In the genomic region with DNA sequence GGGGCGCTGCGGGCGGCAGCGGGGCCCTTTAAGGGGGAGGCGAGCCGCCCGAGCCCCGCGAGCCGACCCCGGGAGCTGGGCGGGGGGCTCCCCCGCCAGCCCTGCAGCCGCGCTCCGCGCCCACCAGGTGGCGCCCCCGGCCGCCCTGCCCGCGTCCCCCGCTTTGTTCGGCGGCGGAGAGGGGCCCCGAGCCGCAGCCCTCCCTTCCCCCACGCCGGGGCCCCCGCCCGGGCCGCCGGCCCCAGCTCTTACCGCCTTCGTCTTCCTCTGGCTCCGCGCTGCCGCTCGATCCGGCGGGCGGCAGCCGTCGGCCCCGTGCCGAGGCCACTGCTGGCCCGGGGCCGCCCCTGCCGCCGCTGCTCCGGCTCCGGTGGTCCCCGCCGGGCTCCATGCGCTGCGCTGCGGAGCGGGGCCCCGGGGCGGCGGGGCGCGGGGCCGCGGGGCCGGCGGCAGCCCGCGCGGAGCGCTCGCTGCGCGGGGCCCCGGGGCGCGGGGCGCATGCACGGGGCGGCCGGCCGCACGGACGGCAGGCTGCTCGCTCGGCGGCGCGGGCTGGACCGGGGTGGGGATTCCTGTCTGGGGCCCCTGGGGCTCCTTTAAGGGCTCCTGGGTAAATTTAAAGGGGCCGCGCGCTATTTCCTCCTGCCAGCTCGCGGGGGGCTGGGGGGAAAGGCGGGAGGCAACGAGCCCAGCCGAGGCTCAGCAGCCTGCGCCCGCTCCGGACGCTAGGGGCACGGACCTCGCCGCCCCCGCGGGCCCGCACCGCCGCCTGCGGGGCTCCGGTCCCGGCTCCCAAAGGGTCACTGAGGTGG, we compare ENCODE assay signal across 1 cellular context.
TF ChIP-seq lines count a peak whose summit lies in the region.

ZFTA (minus strand) TSS at position 544 of the 812 bp plus-strand sequence; CDS start at position 391, 153 bp downstream.

TF ChIP-seq in K562, 482 proteins besides CTCF, POLR2A, EP300 and RAD21 (continued from another document):
- TF ChIP-seq FOXP4 (CRISPR knock-in tag; IDR thresholded peaks at IDR 0.05; ENCODE audit: borderline replicate concordance) (no peak), POLR2B (IDR thresholded peaks at IDR 0.05; ENCODE audit: low read depth, partially characterized antibody) (no peak), HMGN3 (IDR thresholded peaks at IDR 0.05; ENCODE audit: borderline replicate concordance, extremely low read depth, insufficient read length, low read depth, low read length) (peak; percentile 42), ZNF197 (CRISPR knock-in tag; IDR thresholded peaks at IDR 0.05; ENCODE audit: low read depth) (no peak), ASH1L (IDR thresholded peaks at IDR 0.05; ENCODE audit: borderline replicate concordance, low read depth, partially characterized antibody) (no peak), FOXK2 (conservative IDR thresholded peaks at IDR 0.05 in 1 of 2, IDR thresholded peaks at IDR 0.05 in 1 of 2; ENCODE audit: low read depth in 2 of 2) (no peak), TGIF2 (CRISPR knock-in tag; IDR thresholded peaks at IDR 0.05) (no peak), SMAD4 (CRISPR knock-in tag; conservative IDR thresholded peaks at IDR 0.05) (peak; percentile 22), NCOA4 (IDR thresholded peaks at IDR 0.05; ENCODE audit: partially characterized antibody) (no peak), E2F3 (CRISPR knock-in tag; IDR thresholded peaks at IDR 0.05) (no peak), TARDBP (IDR thresholded peaks at IDR 0.05) (no peak), CSDE1 (IDR thresholded peaks at IDR 0.05) (no peak), ESRRB (CRISPR knock-in tag; IDR thresholded peaks at IDR 0.05; ENCODE audit: borderline replicate concordance) (no peak), ZNF134 (CRISPR knock-in tag; conservative IDR thresholded peaks at IDR 0.05) (no peak), HNRNPK (IDR thresholded peaks at IDR 0.05; ENCODE audit: low read depth, low read length, poor library complexity, severe bottlenecking) (no peak), ZNF274 (IDR thresholded peaks at IDR 0.05; ENCODE audit: borderline replicate concordance, low read depth, low read length) (no peak), ZBTB8A (IDR thresholded peaks at IDR 0.05; ENCODE audit: partially characterized antibody) (no peak), ZNF584 (CRISPR knock-in tag; IDR thresholded peaks at IDR 0.05; ENCODE audit: low read depth) (no peak), ZNF699 (CRISPR knock-in tag; IDR thresholded peaks at IDR 0.05; ENCODE audit: insufficient replicate concordance) (no peak), GTF2A2 (tag; IDR thresholded peaks at IDR 0.05) (no peak), ZNF583 (CRISPR knock-in tag; IDR thresholded peaks at IDR 0.05) (no peak), ZNF224 (CRISPR knock-in tag; IDR thresholded peaks at IDR 0.05) (no peak), CHD4 (IDR thresholded peaks at IDR 0.05; ENCODE audit: insufficient read depth, insufficient replicate concordance, low read depth, low read length, poor library complexity, severe bottlenecking) (no peak), TAL1 (IDR thresholded peaks at IDR 0.05) (no peak), ZNF121 (CRISPR knock-in tag; conservative IDR thresholded peaks at IDR 0.05) (no peak), ARID2 (IDR thresholded peaks at IDR 0.05) (no peak), MIER1 (IDR thresholded peaks at IDR 0.05; ENCODE audit: low read depth) (no peak), YY1 (IDR thresholded peaks at IDR 0.05; ENCODE audit: borderline replicate concordance in 1 of 3, control insufficient read depth in 1 of 3, extremely low read depth in 1 of 3, insufficient read depth in 3 of 3, insufficient read length in 1 of 3, insufficient replicate concordance in 2 of 3, low read depth in 1 of 3, low read length in 2 of 3) (peak in 1 of 3 experiments; percentile 16), SREBF2 (CRISPR knock-in tag; IDR thresholded peaks at IDR 0.05) (no peak), TCFL5 (CRISPR knock-in tag; conservative IDR thresholded peaks at IDR 0.05) (no peak), BDP1 (IDR thresholded peaks at IDR 0.05; ENCODE audit: insufficient read depth, insufficient read length) (no peak), WHSC1 (IDR thresholded peaks at IDR 0.05; ENCODE audit: low read length) (no peak), MCM2 (IDR thresholded peaks at IDR 0.05; ENCODE audit: low read depth) (no peak), SMC3 (conservative IDR thresholded peaks at IDR 0.05; ENCODE audit: insufficient read depth, low read depth, low read length) (peak; percentile 39; the same call in 1 of the 2 replicates), RBM22 (IDR thresholded peaks at IDR 0.05; ENCODE audit: low read depth, low read length, poor library complexity, severe bottlenecking) (no peak), ZNF280B (CRISPR knock-in tag; IDR thresholded peaks at IDR 0.05) (no peak), NR1H2 (CRISPR knock-in tag; IDR thresholded peaks at IDR 0.05) (no peak), RUNX1 (IDR thresholded peaks at IDR 0.05; ENCODE audit: low read depth) (no peak), ZNF766 (CRISPR knock-in tag; conservative IDR thresholded peaks at IDR 0.05) (no peak), MAZ (CRISPR knock-in tag; conservative IDR thresholded peaks at IDR 0.05 in 1 of 2, IDR thresholded peaks at IDR 0.05 in 1 of 2) (peak in 1 of 2 experiments; percentile 0; a peak in 1 of 4 replicates)
- TF ChIP-seq, protein P1, sequence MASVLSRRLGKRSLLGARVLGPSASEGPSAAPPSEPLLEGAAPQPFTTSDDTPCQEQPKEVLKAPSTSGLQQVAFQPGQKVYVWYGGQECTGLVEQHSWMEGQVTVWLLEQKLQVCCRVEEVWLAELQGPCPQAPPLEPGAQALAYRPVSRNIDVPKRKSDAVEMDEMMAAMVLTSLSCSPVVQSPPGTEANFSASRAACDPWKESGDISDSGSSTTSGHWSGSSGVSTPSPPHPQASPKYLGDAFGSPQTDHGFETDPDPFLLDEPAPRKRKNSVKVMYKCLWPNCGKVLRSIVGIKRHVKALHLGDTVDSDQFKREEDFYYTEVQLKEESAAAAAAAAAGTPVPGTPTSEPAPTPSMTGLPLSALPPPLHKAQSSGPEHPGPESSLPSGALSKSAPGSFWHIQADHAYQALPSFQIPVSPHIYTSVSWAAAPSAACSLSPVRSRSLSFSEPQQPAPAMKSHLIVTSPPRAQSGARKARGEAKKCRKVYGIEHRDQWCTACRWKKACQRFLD (CRISPR knock-in tag; IDR thresholded peaks at IDR 0.05): no peak; the same call in 1 of the 2 replicates
- TF ChIP-seq, protein P2, sequence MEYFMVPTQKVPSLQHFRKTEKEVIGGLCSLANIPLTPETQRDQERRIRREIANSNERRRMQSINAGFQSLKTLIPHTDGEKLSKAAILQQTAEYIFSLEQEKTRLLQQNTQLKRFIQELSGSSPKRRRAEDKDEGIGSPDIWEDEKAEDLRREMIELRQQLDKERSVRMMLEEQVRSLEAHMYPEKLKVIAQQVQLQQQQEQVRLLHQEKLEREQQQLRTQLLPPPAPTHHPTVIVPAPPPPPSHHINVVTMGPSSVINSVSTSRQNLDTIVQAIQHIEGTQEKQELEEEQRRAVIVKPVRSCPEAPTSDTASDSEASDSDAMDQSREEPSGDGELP (CRISPR knock-in tag; IDR thresholded peaks at IDR 0.05; ENCODE audit: borderline replicate concordance): no peak
- TF ChIP-seq, protein P3, sequence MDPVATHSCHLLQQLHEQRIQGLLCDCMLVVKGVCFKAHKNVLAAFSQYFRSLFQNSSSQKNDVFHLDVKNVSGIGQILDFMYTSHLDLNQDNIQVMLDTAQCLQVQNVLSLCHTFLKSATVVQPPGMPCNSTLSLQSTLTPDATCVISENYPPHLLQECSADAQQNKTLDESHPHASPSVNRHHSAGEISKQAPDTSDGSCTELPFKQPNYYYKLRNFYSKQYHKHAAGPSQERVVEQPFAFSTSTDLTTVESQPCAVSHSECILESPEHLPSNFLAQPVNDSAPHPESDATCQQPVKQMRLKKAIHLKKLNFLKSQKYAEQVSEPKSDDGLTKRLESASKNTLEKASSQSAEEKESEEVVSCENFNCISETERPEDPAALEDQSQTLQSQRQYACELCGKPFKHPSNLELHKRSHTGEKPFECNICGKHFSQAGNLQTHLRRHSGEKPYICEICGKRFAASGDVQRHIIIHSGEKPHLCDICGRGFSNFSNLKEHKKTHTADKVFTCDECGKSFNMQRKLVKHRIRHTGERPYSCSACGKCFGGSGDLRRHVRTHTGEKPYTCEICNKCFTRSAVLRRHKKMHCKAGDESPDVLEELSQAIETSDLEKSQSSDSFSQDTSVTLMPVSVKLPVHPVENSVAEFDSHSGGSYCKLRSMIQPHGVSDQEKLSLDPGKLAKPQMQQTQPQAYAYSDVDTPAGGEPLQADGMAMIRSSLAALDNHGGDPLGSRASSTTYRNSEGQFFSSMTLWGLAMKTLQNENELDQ (CRISPR knock-in tag; IDR thresholded peaks at IDR 0.05; ENCODE audit: borderline replicate concordance): no peak
- TF ChIP-seq, protein P4, sequence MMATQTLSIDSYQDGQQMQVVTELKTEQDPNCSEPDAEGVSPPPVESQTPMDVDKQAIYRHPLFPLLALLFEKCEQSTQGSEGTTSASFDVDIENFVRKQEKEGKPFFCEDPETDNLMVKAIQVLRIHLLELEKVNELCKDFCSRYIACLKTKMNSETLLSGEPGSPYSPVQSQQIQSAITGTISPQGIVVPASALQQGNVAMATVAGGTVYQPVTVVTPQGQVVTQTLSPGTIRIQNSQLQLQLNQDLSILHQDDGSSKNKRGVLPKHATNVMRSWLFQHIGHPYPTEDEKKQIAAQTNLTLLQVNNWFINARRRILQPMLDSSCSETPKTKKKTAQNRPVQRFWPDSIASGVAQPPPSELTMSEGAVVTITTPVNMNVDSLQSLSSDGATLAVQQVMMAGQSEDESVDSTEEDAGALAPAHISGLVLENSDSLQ (IDR thresholded peaks at IDR 0.05): no peak
- TF ChIP-seq, protein P5, sequence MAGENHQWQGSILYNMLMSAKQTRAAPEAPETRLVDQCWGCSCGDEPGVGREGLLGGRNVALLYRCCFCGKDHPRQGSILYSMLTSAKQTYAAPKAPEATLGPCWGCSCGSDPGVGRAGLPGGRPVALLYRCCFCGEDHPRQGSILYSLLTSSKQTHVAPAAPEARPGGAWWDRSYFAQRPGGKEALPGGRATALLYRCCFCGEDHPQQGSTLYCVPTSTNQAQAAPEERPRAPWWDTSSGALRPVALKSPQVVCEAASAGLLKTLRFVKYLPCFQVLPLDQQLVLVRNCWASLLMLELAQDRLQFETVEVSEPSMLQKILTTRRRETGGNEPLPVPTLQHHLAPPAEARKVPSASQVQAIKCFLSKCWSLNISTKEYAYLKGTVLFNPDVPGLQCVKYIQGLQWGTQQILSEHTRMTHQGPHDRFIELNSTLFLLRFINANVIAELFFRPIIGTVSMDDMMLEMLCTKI (IDR thresholded peaks at IDR 0.05; ENCODE audit: partially characterized antibody): no peak
- TF ChIP-seq, protein P6, sequence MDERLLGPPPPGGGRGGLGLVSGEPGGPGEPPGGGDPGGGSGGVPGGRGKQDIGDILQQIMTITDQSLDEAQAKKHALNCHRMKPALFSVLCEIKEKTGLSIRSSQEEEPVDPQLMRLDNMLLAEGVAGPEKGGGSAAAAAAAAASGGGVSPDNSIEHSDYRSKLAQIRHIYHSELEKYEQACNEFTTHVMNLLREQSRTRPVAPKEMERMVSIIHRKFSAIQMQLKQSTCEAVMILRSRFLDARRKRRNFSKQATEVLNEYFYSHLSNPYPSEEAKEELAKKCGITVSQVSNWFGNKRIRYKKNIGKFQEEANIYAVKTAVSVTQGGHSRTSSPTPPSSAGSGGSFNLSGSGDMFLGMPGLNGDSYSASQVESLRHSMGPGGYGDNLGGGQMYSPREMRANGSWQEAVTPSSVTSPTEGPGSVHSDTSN (CRISPR knock-in tag; IDR thresholded peaks at IDR 0.05; ENCODE audit: low read depth): no peak
- TF ChIP-seq, protein P6 (tag; conservative IDR thresholded peaks at IDR 0.05; ENCODE audit: low read depth): no peak
